ENCODE assay signal across 18 cellular contexts in genomic region chr12:77387214-77387613, GRCh38.
DNase-seq lines count a peak whose midpoint lies in the region; ATAC-seq, FAIRE-seq and TF ChIP-seq lines count a peak whose summit lies in the region.
"Had no signal": no experiment of that assay in that cellular context is flagged by ENCODE, and none has a peak within 500 bp of the region (broad histone marks: within the 10 kb centered on the region; RNA-seq: fewer than 3 reads in every experiment).

No MANE protein-coding gene starts in this region.

- no peak overlapping the region for H3K9ac ChIP-seq in IMR-90 (ENCODE audit: low read depth, low read length)
- H3K9ac ChIP-seq: BLaER1 had no signal

- no peak for FAIRE-seq in small intestine (lab: Jason Lieb, UNC)
- FAIRE-seq: A204.1, H1, K562 had no signal

- H2AFZ ChIP-seq in IMR-90 (replicated peaks; ENCODE audit: low read length, poor library complexity), result no peak overlapping the region

- WGBS in IMR-90 (ENCODE audit: extremely low coverage in 2 of 2, insufficient read length in 1 of 2), 2 experiments, result no CpG with 5 or more reads among the region's 3 CpGs
- 37% methylated on average over 3 of the region's 3 CpGs for WGBS in suprapubic skin
- whole genome bisulfite sequencing in small intestine, 3 donors, result 44 to 77% (median 54%) methylated on average over 3 of the region's 3 CpGs

- no peak overlapping the region for H3K56ac ChIP-seq in IMR-90 (ENCODE audit: extremely low read depth, insufficient read depth, low read length)

- H3K9me3 ChIP-seq in IMR-90 (ENCODE audit: control insufficient read depth, insufficient read depth, low read length) (no peaks in the 10 kb centered on the region), suprapubic skin (no peaks in the 10 kb centered on the region), small intestine (ENCODE audit: control insufficient read depth, low read depth) (no peaks in the 10 kb centered on the region)
- H3K9me3 ChIP-seq: BLaER1 had no signal

- DNase-seq in IMR-90 (no peak), foreskin melanocyte (peak; percentile 84), suprapubic skin (ENCODE audit: low spot score in 2 of 2) (no peak), small intestine (no peak)
- DNase-seq in activated CD8-positive, alpha-beta memory T cell treated with anti-CD3 and anti-CD28 coated beads, Interleukin-2, amount 50 U/mL, for 4 hours, result no peak
- no peak for DNase-seq in activated CD4-positive, alpha-beta T cell treated with anti-CD3 and anti-CD28 coated beads, Interleukin-2, amount 50 U/mL, for 48 hours
- DNase-seq: Calu3; CD4-positive, alpha-beta memory T cell; DMS79 treated with DMSO at 0.1 percent for 48 hours; GF-D8; H9 had no signal

- H3K23ac ChIP-seq in IMR-90 (ENCODE audit: low read depth, low read length), result no peak overlapping the region

- H3K36me3 Mint-ChIP-seq in brain, result peaks cover 6% of the 10 kb centered on the region
- H3K36me3 Mint-ChIP-seq: CD14-positive monocyte; CD4-positive, alpha-beta memory T cell had no signal

- H3K27ac ChIP-seq in IMR-90 (ENCODE audit: insufficient read depth, low read length) (no peak overlapping the region), suprapubic skin (peak overlapping the region; percentile 57), small intestine (ENCODE audit: low read depth in 1 of 2, low read length in 1 of 2) (no peak overlapping the region)
- H3K27ac ChIP-seq: BLaER1 had no signal

- H3K4me1 ChIP-seq in IMR-90 (ENCODE audit: control insufficient read depth, insufficient read depth, low read length), result no peaks in the 10 kb centered on the region
- H3K4me1 ChIP-seq in suprapubic skin, result no peaks in the 10 kb centered on the region
- H3K4me1 ChIP-seq in small intestine (ENCODE audit: control insufficient read depth in 2 of 2, insufficient read depth in 1 of 2, low read depth in 1 of 2, low read length in 1 of 2), result no peaks in the 10 kb centered on the region
- H3K4me1 ChIP-seq: BLaER1 had no signal

- no peak overlapping the region for H2BK20ac ChIP-seq in IMR-90 (ENCODE audit: low read depth, low read length)

- CTCF ChIA-PET in IMR-90 (lab: Yijun Ruan, JAX), result no interaction called here

- ATAC-seq in IMR-90 (ENCODE audit: low read depth) (no peak), GM21423 (IDR thresholded peaks at IDR 0.05; ENCODE audit: unreplicated experiment) (no peak)
- ATAC-seq: K562 had no signal

- H3K79me1 ChIP-seq in IMR-90 (ENCODE audit: low read depth in 1 of 2, low read length in 2 of 2), result no peaks in the 10 kb centered on the region

- H3K4ac ChIP-seq in IMR-90 (ENCODE audit: low read depth, low read length), result no peak overlapping the region

- H2BK120ac ChIP-seq in IMR-90 (ENCODE audit: low read depth, low read length), result no peak overlapping the region

- no peak overlapping the region for H4K8ac ChIP-seq in IMR-90 (ENCODE audit: low read depth in 2 of 2, low read length in 2 of 2)

- intact Hi-C loops in IMR-90 (cut with micrococcal nuclease), result no loop called here

- no peaks in the 10 kb centered on the region for H3K27me3 Mint-ChIP-seq in brain
- H3K27me3 Mint-ChIP-seq: CD4-positive, alpha-beta memory T cell had no signal

- no peak overlapping the region for H2BK15ac ChIP-seq in IMR-90 (ENCODE audit: low read depth, low read length)

- no peak overlapping the region for H3K14ac ChIP-seq in IMR-90 (replicated peaks; ENCODE audit: low read depth, low read length)

- H3K4me1 Mint-ChIP-seq in brain, result peaks cover 66% of the 10 kb centered on the region
- H3K4me1 Mint-ChIP-seq: CD4-positive, alpha-beta memory T cell had no signal

- no peak for TF ChIP-seq CTCF in IMR-90 (conservative IDR thresholded peaks at IDR 0.05; ENCODE audit: low read depth, low read length)
- no peak for TF ChIP-seq CTCF in brain (conservative IDR thresholded peaks at IDR 0.05)
- no peak for TF ChIP-seq CTCF in suprapubic skin (IDR thresholded peaks at IDR 0.05)

- H3K36me3 ChIP-seq in IMR-90 (ENCODE audit: control insufficient read depth, insufficient read depth, low read length) (no peaks in the 10 kb centered on the region), suprapubic skin (no peaks in the 10 kb centered on the region), small intestine (ENCODE audit: control insufficient read depth in 2 of 2, insufficient read depth in 2 of 2, low read length in 2 of 2) (no peaks in the 10 kb centered on the region)
- H3K36me3 ChIP-seq: BLaER1 had no signal

- no TSS peak for BruUV-seq in IMR-90 (replicated peaks; lab: Mats Ljungman, UMichigan)

- H3K27ac Mint-ChIP-seq in brain, result peak overlapping the region; percentile 8 to 63 (median 37)
- H3K27ac Mint-ChIP-seq: CD14-positive monocyte; CD4-positive, alpha-beta memory T cell; H9 had no signal

- no peak overlapping the region for H4K91ac ChIP-seq in IMR-90 (ENCODE audit: insufficient read depth, low read depth, low read length)

- in situ Hi-C loops in IMR-90 (cut with MboI; ENCODE audit: low sequenced_read_pairs), result no loop called here

- H4K20me1 ChIP-seq in IMR-90 (ENCODE audit: insufficient read depth, low read length), result no peaks in the 10 kb centered on the region
- H4K20me1 ChIP-seq: BLaER1 had no signal

- H3K4me3 Mint-ChIP-seq in brain, result peak overlapping the region in 2 of 5 experiments; percentile 0 to 12
- H3K4me3 Mint-ChIP-seq: CD14-positive monocyte; CD4-positive, alpha-beta memory T cell; H9 had no signal

- H4K5ac ChIP-seq in IMR-90 (ENCODE audit: low read depth, low read length), result no peak overlapping the region

- no peak overlapping the region for H2AK9ac ChIP-seq in IMR-90 (replicated peaks; ENCODE audit: low read depth, low read length, poor library complexity)

- no peak overlapping the region for H3K4me3 ChIP-seq in IMR-90 (ENCODE audit: insufficient read depth, low read depth, low read length)
- H3K4me3 ChIP-seq in suprapubic skin, result no peak overlapping the region
- no peak overlapping the region for H3K4me3 ChIP-seq in small intestine (ENCODE audit: low read depth in 1 of 2, low read length in 2 of 2)
- H3K4me3 ChIP-seq: BLaER1, K562 had no signal

- TF ChIP-seq EP300 in suprapubic skin (IDR thresholded peaks at IDR 0.05), result no peak

- no peaks in the 10 kb centered on the region for H3K9me1 ChIP-seq in IMR-90 (ENCODE audit: insufficient read depth, low read length)

- no peak overlapping the region for H2BK5ac ChIP-seq in IMR-90 (ENCODE audit: low read depth, low read length, poor library complexity, severe bottlenecking)

- POLR2A ChIA-PET in IMR-90 (lab: Charles Lee; ENCODE audit: unreplicated experiment), result no interaction called here

- H3K27me3 ChIP-seq in IMR-90 (ENCODE audit: control insufficient read depth, insufficient read depth, low read length) (no peaks in the 10 kb centered on the region; the same call in 1 of the 2 replicates), suprapubic skin (no peaks in the 10 kb centered on the region), small intestine (ENCODE audit: control insufficient read depth in 2 of 2, insufficient read depth in 2 of 2, low read length in 2 of 2) (no peaks in the 10 kb centered on the region)
- H3K27me3 ChIP-seq: BLaER1 had no signal

- dilution Hi-C loops in IMR-90 (cut with HindIII; ENCODE audit: low sequenced_read_pairs, unreplicated experiment), result no loop called here

- no peak for TF ChIP-seq RAD21 in IMR-90 (IDR thresholded peaks at IDR 0.05; ENCODE audit: low read length)

- H3K4me2 ChIP-seq in IMR-90 (ENCODE audit: low read depth, low read length), result no peak overlapping the region
- H3K4me2 ChIP-seq: BLaER1 had no signal

- no peak overlapping the region for H3K18ac ChIP-seq in IMR-90 (ENCODE audit: low read depth, low read length)

- TF ChIP-seq POLR2A in IMR-90 (IDR thresholded peaks at IDR 0.05; ENCODE audit: low read depth, low read length) (no peak), suprapubic skin (IDR thresholded peaks at IDR 0.05) (no peak)

- H3K9me3 Mint-ChIP-seq in brain, result peaks cover 0 to 2% (median 0%) of the 10 kb centered on the region in 5 experiments
- H3K9me3 Mint-ChIP-seq: H9 had no signal

- no peak overlapping the region for H2AK5ac ChIP-seq in IMR-90 (ENCODE audit: low read depth, low read length)

TF ChIP-seq in IMR-90, 13 proteins besides CTCF, POLR2A, EP300 and RAD21:
- TF ChIP-seq BHLHE40 (IDR thresholded peaks at IDR 0.05; ENCODE audit: low read depth, low read length), result no peak
- no peak for TF ChIP-seq FOS (IDR thresholded peaks at IDR 0.05; ENCODE audit: low read depth, low read length)
- TF ChIP-seq MXI1 (IDR thresholded peaks at IDR 0.05; ENCODE audit: borderline replicate concordance, low read depth, low read length), result no peak
- peak; percentile 31; the same call in 1 of the 2 replicates for TF ChIP-seq MAFK (IDR thresholded peaks at IDR 0.05; ENCODE audit: low read depth, low read length)
- TF ChIP-seq CHD1 (IDR thresholded peaks at IDR 0.05; ENCODE audit: low read depth, low read length), result no peak
- no peak for TF ChIP-seq RCOR1 (IDR thresholded peaks at IDR 0.05; ENCODE audit: insufficient replicate concordance, low read length)
- TF ChIP-seq USF2 (IDR thresholded peaks at IDR 0.05; ENCODE audit: low read depth, low read length), result no peak
- TF ChIP-seq MAZ (IDR thresholded peaks at IDR 0.05; ENCODE audit: borderline replicate concordance, low read depth, low read length), result no peak
TF ChIP-seq in IMR-90: peak in this region for 1.
